In the genomic region with DNA sequence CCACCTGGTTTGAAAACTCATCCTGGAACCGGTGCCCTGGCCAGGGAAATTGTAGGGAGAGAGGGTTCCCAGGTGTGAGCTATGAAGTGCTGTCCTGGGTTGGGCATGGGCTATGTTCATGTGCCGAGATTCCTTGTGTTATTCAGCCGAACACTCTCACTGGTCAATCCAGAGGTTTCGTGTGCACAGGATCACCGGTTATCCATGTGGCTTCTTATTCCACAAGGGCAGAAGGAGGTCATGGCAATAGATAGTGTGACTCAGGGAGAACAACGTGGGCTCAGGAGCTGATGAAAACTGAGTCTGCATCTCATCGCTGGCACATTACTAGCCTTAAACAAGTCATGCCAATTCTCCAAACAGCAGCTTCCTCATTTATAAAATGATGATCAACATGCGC, we compare ENCODE assay signal across 17 cellular contexts.
DNase-seq lines count a peak whose midpoint lies in the region; ATAC-seq and TF ChIP-seq lines count a peak whose summit lies in the region.
"Had no signal": no experiment of that assay in that cellular context is flagged by ENCODE, and none has a peak within 500 bp of the region (broad histone marks: within the 10 kb centered on the region; RNA-seq: fewer than 3 reads in every experiment).

No MANE protein-coding gene starts in this region.

- H3K9me3 ChIP-seq in SK-N-SH (no peaks in the 10 kb centered on the region), cardiac muscle cell (ENCODE audit: low read depth) (no peaks in the 10 kb centered on the region)
- H3K9me3 ChIP-seq: stomach had no signal

- POLR2A ChIA-PET in SK-N-SH (lab: Yijun Ruan, JAX): interaction anchor here (0.9 kb wide), 1 partner anchor 9 kb away, joined by 3 read pairs; no protein-coding TSS in a partner anchor

- H3K27me3 ChIP-seq in SK-N-SH (ENCODE audit: insufficient read depth): no peaks in the 10 kb centered on the region
- H3K27me3 ChIP-seq in cardiac muscle cell: no peaks in the 10 kb centered on the region
- no peaks in the 10 kb centered on the region for H3K27me3 ChIP-seq in rectal smooth muscle tissue (ENCODE audit: control insufficient read depth, insufficient read depth, low read length)
- H3K27me3 ChIP-seq: hepatocyte had no signal

- peak overlapping the region; percentile 46 for H3K4me2 ChIP-seq in SK-N-SH
- H3K4me2 ChIP-seq: hepatocyte, smooth muscle cell had no signal

- no peak for TF ChIP-seq EP300 in SK-N-SH (IDR thresholded peaks at IDR 0.05; ENCODE audit: borderline replicate concordance in 1 of 2, low read depth in 1 of 2, low read length in 1 of 2)

- H3K9me3 Mint-ChIP-seq in mesothelial cell of epicardium: peaks cover 14% of the 10 kb centered on the region
- H3K9me3 Mint-ChIP-seq: activated naive CD8-positive, alpha-beta T cell treated with anti-CD3 and anti-CD28 coated beads, Interleukin-2, amount 10 ng/mL, durations not matched to agents 7 days and 5 days; T-helper 1 cell treated with Interleukin-12 subunit alpha and Interleukin-12 subunit beta and Interleukin-4 antibody, amounts not matched to agents 30 μg/mL and 1 μg/mL, for 36 hours had no signal

- peaks cover 2% of the 10 kb centered on the region for H3K36me3 Mint-ChIP-seq in mesothelial cell of epicardium
- H3K36me3 Mint-ChIP-seq: activated naive CD8-positive, alpha-beta T cell treated with anti-CD3 and anti-CD28 coated beads, Interleukin-2, amount 10 ng/mL, durations not matched to agents 7 days and 5 days had no signal

- no peak for TF ChIP-seq RAD21 in SK-N-SH (IDR thresholded peaks at IDR 0.05; ENCODE audit: low read length)

- H3K4me1 Mint-ChIP-seq in mesothelial cell of epicardium: no peaks in the 10 kb centered on the region
- H3K4me1 Mint-ChIP-seq: activated naive CD8-positive, alpha-beta T cell treated with anti-CD3 and anti-CD28 coated beads, Interleukin-2, amount 10 ng/mL, durations not matched to agents 7 days and 5 days had no signal

- no peaks in the 10 kb centered on the region for H3K9me2 ChIP-seq in SK-N-SH

- no peak overlapping the region for H3K9ac ChIP-seq in SK-N-SH
- no peak overlapping the region for H3K9ac ChIP-seq in rectal smooth muscle tissue (ENCODE audit: low read length)

- no peak overlapping the region for H3K27ac Mint-ChIP-seq in mesothelial cell of epicardium
- H3K27ac Mint-ChIP-seq: activated naive CD8-positive, alpha-beta T cell treated with anti-CD3 and anti-CD28 coated beads, Interleukin-2, amount 10 ng/mL, durations not matched to agents 7 days and 5 days; T-helper 1 cell treated with Interleukin-12 subunit alpha and Interleukin-12 subunit beta and Interleukin-4 antibody, amounts not matched to agents 30 μg/mL and 1 μg/mL, for 36 hours had no signal

- H3K4me3 ChIP-seq in SK-N-SH (ENCODE audit: low read depth in 2 of 2, low read length in 1 of 2) (no peak overlapping the region), cardiac muscle cell (no peak overlapping the region), rectal smooth muscle tissue (ENCODE audit: low read length) (no peak overlapping the region)
- H3K4me3 ChIP-seq: hepatocyte, smooth muscle cell, stomach had no signal

- no peak overlapping the region for H3K4me3 Mint-ChIP-seq in mesothelial cell of epicardium
- H3K4me3 Mint-ChIP-seq: activated naive CD8-positive, alpha-beta T cell treated with anti-CD3 and anti-CD28 coated beads, Interleukin-2, amount 10 ng/mL, durations not matched to agents 7 days and 5 days; T-helper 1 cell treated with Interleukin-12 subunit alpha and Interleukin-12 subunit beta and Interleukin-4 antibody, amounts not matched to agents 30 μg/mL and 1 μg/mL, for 36 hours had no signal

- H3K79me2 ChIP-seq in SK-N-SH (ENCODE audit: insufficient read depth): no peaks in the 10 kb centered on the region
- H3K79me2 ChIP-seq: hepatocyte had no signal

- peak; percentile 9 for DNase-seq in EH (ENCODE audit: low read depth)
- no peak for DNase-seq in SK-N-SH
- peak; percentile 28 to 37 for DNase-seq in cardiac muscle cell (ENCODE audit: low read depth in 1 of 2, low spot score in 1 of 2)
- no peak for DNase-seq in DMS53 treated with DMSO at 0.1 percent for 48 hours (lab: John Stamatoyannopoulos, UW; ENCODE audit: unreplicated experiment)
- DNase-seq in mesothelial cell of epicardium (ENCODE audit: low spot score in 2 of 2, unreplicated experiment in 2 of 2): no peak
- DNase-seq: activated naive CD8-positive, alpha-beta T cell treated with anti-CD3 and anti-CD28 coated beads, Interleukin-2, amount 10 ng/mL, durations not matched to agents 7 days and 5 days; NCI-H1694 treated with DMSO at 0.1 percent for 48 hours; NCI-H69 had no signal

- H3K36me3 ChIP-seq in SK-N-SH (replicated peaks in 1 of 2; ENCODE audit: control insufficient read depth in 1 of 2, insufficient read depth in 2 of 2, low read length in 1 of 2) (no peaks in the 10 kb centered on the region), cardiac muscle cell (no peaks in the 10 kb centered on the region), rectal smooth muscle tissue (ENCODE audit: control insufficient read depth, insufficient read depth, low read length) (no peaks in the 10 kb centered on the region)
- H3K36me3 ChIP-seq: stomach had no signal

- peaks cover 11% of the 10 kb centered on the region for H3F3A ChIP-seq in SK-N-SH (replicated peaks; ENCODE audit: insufficient read depth)

- peak overlapping the region in 1 of 2 experiments; percentile 52; a peak in 2 of 4 replicates for H3K27ac ChIP-seq in SK-N-SH (ENCODE audit: low read depth in 2 of 2, low read length in 1 of 2)
- H3K27ac ChIP-seq in cardiac muscle cell: peak overlapping the region; percentile 58
- peak overlapping the region; percentile 6 for H3K27ac ChIP-seq in rectal smooth muscle tissue (ENCODE audit: low read depth, low read length)
- H3K27ac ChIP-seq: hepatocyte had no signal

- no peak overlapping the region for H2AFZ ChIP-seq in SK-N-SH (ENCODE audit: low read depth)
- H2AFZ ChIP-seq: hepatocyte had no signal

- H3K4me1 ChIP-seq in SK-N-SH (ENCODE audit: control insufficient read depth in 1 of 2, insufficient read depth in 2 of 2, low read depth in 1 of 2, low read length in 1 of 2) (peaks cover 13 to 21% of the 10 kb centered on the region in 2 experiments), cardiac muscle cell (ENCODE audit: low read depth) (peaks cover 9% of the 10 kb centered on the region), rectal smooth muscle tissue (ENCODE audit: control insufficient read depth, insufficient read depth, low read length) (peaks cover 2% of the 10 kb centered on the region)

- no peaks in the 10 kb centered on the region for H4K20me1 ChIP-seq in SK-N-SH (ENCODE audit: insufficient read depth)

- TF ChIP-seq CTCF in SK-N-SH (IDR thresholded peaks at IDR 0.05): no peak
- no peak for TF ChIP-seq CTCF in cardiac muscle cell (IDR thresholded peaks at IDR 0.05; ENCODE audit: low read depth, low read length)
- no peak for TF ChIP-seq CTCF in mesothelial cell of epicardium (IDR thresholded peaks at IDR 0.05; ENCODE audit: unreplicated experiment)

- CTCF ChIA-PET in SK-N-SH (lab: Yijun Ruan, JAX): interaction anchor here (0.6 to 8.3 kb wide), 7 partner anchors 9 to 574 kb away, joined by 3 to 69 read pairs (median 4); no protein-coding TSS in a partner anchor

- ATAC-seq in HG03045 (IDR thresholded peaks at IDR 0.05; ENCODE audit: unreplicated experiment) (no peak), HG03175 (IDR thresholded peaks at IDR 0.05; ENCODE audit: unreplicated experiment) (no peak)
- ATAC-seq: activated CD4-positive, CD25-positive, alpha-beta regulatory T cell treated with anti-CD3 and anti-CD28 coated beads, Interleukin-2, amount 50 U/mL, for 24 hours; HCT116 had no signal

- 78% methylated on average over 8 of the region's 8 CpGs for WGBS in SK-N-SH (ENCODE audit: low lambda C conversion rate)

- peaks cover 9% of the 10 kb centered on the region for H3K27me3 Mint-ChIP-seq in mesothelial cell of epicardium (ENCODE audit: low read depth)

TF ChIP-seq in SK-N-SH, 30 proteins besides CTCF, POLR2A, EP300 and RAD21:
- TF ChIP-seq FOSL2 (IDR thresholded peaks at IDR 0.05; ENCODE audit: borderline replicate concordance, low read depth): peak; percentile 4; the same call in 1 of the 2 replicates
- TF ChIP-seq ELF1 (IDR thresholded peaks at IDR 0.05): no peak
- no peak for TF ChIP-seq CHD2 (IDR thresholded peaks at IDR 0.05; ENCODE audit: low read length, partially characterized antibody)
- no peak; the same call in 1 of the 2 replicates for TF ChIP-seq MAX (IDR thresholded peaks at IDR 0.05; ENCODE audit: low read depth)
- TF ChIP-seq TEAD4 (IDR thresholded peaks at IDR 0.05; ENCODE audit: borderline replicate concordance, insufficient read depth): no peak
- TF ChIP-seq MXI1 (IDR thresholded peaks at IDR 0.05; ENCODE audit: low read depth, low read length): no peak
- no peak for TF ChIP-seq NFIC (IDR thresholded peaks at IDR 0.05; ENCODE audit: borderline replicate concordance)
- no peak for TF ChIP-seq RFX5 (IDR thresholded peaks at IDR 0.05; ENCODE audit: low read length)

Comparison
In these comparisons a context has a peak if more than half of its experiments do, and no peak if none do; other contexts are left out.
1. DNase-seq: peak in EH (single experiment) and cardiac muscle cell (2 of 2); none in SK-N-SH (single experiment), DMS53 treated with DMSO at 0.1 percent for 48 hours (single experiment) and mesothelial cell of epicardium (0 of 2).